ENCODE assay signal across 15 cellular contexts in the genomic region with DNA sequence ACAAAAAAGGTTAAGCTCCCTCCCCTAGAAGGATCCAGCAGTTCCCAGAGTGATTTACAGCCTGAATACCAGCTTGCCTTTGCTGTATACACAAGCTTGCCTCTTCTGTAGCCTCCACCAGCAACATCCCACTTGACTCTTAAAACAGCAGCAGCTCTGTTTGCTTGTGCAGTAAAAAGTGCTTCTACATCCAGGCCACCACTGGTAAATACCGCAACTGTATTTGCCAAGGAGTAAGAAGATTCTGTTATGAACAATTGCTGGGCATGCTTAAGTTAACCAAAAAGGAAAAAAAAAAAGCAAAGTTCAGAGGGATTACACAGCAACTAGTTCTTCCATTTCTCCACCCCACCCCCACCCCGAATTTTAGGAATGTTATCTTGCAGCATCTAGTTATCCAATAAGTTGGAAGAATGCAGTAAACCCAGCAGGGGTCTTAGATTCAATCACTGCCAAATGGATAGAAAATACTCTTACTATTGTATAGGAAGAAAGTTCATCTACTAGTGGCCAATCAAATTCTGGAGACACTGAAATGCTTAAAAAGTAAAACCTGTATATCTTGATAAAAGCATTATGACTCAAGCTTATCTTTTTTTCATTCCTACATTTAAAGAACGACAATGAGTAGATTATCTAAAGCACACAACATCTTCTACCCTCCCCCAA. TPM values are rescaled to one million over a fixed set of nuclear protein-coding genes. Genes with fewer than 3 reads are reported as not detected.
DNase-seq lines count a peak whose midpoint lies in the region; ATAC-seq and TF ChIP-seq lines count a peak whose summit lies in the region.
"Had no signal": no experiment of that assay in that cellular context is flagged by ENCODE, and none has a peak within 500 bp of the region (broad histone marks: within the 10 kb centered on the region; RNA-seq: fewer than 3 reads in every experiment).

No MANE protein-coding gene starts in this region.

- H3K9me3 Mint-ChIP-seq in Caco-2 (ENCODE audit: unreplicated experiment): no peaks in the 10 kb centered on the region
- no peaks in the 10 kb centered on the region for H3K9me3 Mint-ChIP-seq in natural killer cell treated with Interleukin-12 subunit alpha and Interleukin-12 subunit beta and Interleukin-15 and Interleukin-18, amount 100 ng/mL, for 72 hours
- H3K9me3 Mint-ChIP-seq: activated naive CD8-positive, alpha-beta T cell treated with anti-CD3 and anti-CD28 coated beads, Interleukin-2, amount 10 ng/mL, durations not matched to agents 7 days and 5 days had no signal

- H3K36me3 ChIP-seq in Caco-2 (ENCODE audit: control insufficient read depth, insufficient read depth, low read length) (no peaks in the 10 kb centered on the region), HUES48 (ENCODE audit: control insufficient read depth, insufficient read depth, low read length) (peaks cover 42% of the 10 kb centered on the region), suprapubic skin (no peaks in the 10 kb centered on the region)
- H3K36me3 ChIP-seq: colonic mucosa, WERI-Rb-1 had no signal

- peak overlapping the region; percentile 96 for H3K27ac Mint-ChIP-seq in Caco-2 (ENCODE audit: unreplicated experiment)
- no peak overlapping the region for H3K27ac Mint-ChIP-seq in natural killer cell treated with Interleukin-12 subunit alpha and Interleukin-12 subunit beta and Interleukin-15 and Interleukin-18, amount 100 ng/mL, for 72 hours
- H3K27ac Mint-ChIP-seq: activated naive CD8-positive, alpha-beta T cell treated with anti-CD3 and anti-CD28 coated beads, Interleukin-2, amount 10 ng/mL, durations not matched to agents 7 days and 5 days had no signal

- no peaks in the 10 kb centered on the region for H3K9me3 ChIP-seq in Caco-2
- no peaks in the 10 kb centered on the region for H3K9me3 ChIP-seq in HUES48 (ENCODE audit: control insufficient read depth, insufficient read depth, low read length)
- no peaks in the 10 kb centered on the region for H3K9me3 ChIP-seq in suprapubic skin
- H3K9me3 ChIP-seq: colonic mucosa had no signal

- no peak for TF ChIP-seq POLR2A in suprapubic skin (IDR thresholded peaks at IDR 0.05)

- H3K27ac ChIP-seq in HUES48 (ENCODE audit: low read depth, low read length) (peak overlapping the region; percentile 99), suprapubic skin (no peak overlapping the region)
- H3K27ac ChIP-seq: colonic mucosa, WERI-Rb-1 had no signal

- TF ChIP-seq EP300 in suprapubic skin (IDR thresholded peaks at IDR 0.05): no peak

- no peaks in the 10 kb centered on the region for H3K27me3 ChIP-seq in Caco-2 (replicated peaks; ENCODE audit: control insufficient read depth, insufficient read depth, low read length)
- H3K27me3 ChIP-seq in HUES48 (ENCODE audit: control insufficient read depth, insufficient read depth, low read length): no peaks in the 10 kb centered on the region
- peaks cover 46% of the 10 kb centered on the region for H3K27me3 ChIP-seq in suprapubic skin

- DNase-seq in Caco-2 (peak; percentile 82 to 88), astrocyte of the cerebellum (ENCODE audit: low read depth) (peak; percentile 8), left kidney (ENCODE audit: low read depth, low spot score) (peak; percentile 69), RKO (ENCODE audit: low spot score) (no peak), suprapubic skin (ENCODE audit: low spot score in 2 of 2) (no peak)
- no peak for DNase-seq in natural killer cell treated with Interleukin-12 subunit alpha and Interleukin-12 subunit beta and Interleukin-15 and Interleukin-18, amount 100 ng/mL, for 72 hours (ENCODE audit: low spot score)
- DNase-seq: activated naive CD8-positive, alpha-beta T cell treated with anti-CD3 and anti-CD28 coated beads, Interleukin-2, amount 10 ng/mL, durations not matched to agents 7 days and 5 days; colonic mucosa; EL; HCEC 1CT; NCI-H526 treated with DMSO at 0.1 percent for 48 hours; stimulated activated CD4-positive, alpha-beta T cell treated with anti-CD3 and anti-CD28 coated beads, Interleukin-2, amount 100 ng/mL, for 48 hours; WERI-Rb-1 had no signal

- H3K4me1 Mint-ChIP-seq in Caco-2 (ENCODE audit: low read depth, unreplicated experiment): peaks cover 63% of the 10 kb centered on the region
- peaks cover 5 to 22% of the 10 kb centered on the region in 2 donors for H3K4me1 Mint-ChIP-seq in natural killer cell treated with Interleukin-12 subunit alpha and Interleukin-12 subunit beta and Interleukin-15 and Interleukin-18, amount 100 ng/mL, for 72 hours (ENCODE audit: low read depth in 2 of 2)

- TSS peak; percentile 1 for BruUV-seq in Caco-2 (replicated peaks; lab: Mats Ljungman, UMichigan)

- H3K27me3 Mint-ChIP-seq in Caco-2 (ENCODE audit: insufficient read depth, unreplicated experiment): no peaks in the 10 kb centered on the region
- peaks cover 7 to 23% of the 10 kb centered on the region in 2 donors for H3K27me3 Mint-ChIP-seq in natural killer cell treated with Interleukin-12 subunit alpha and Interleukin-12 subunit beta and Interleukin-15 and Interleukin-18, amount 100 ng/mL, for 72 hours

- peak overlapping the region; percentile 98 for H3K4me3 Mint-ChIP-seq in Caco-2 (ENCODE audit: unreplicated experiment)
- no peak overlapping the region for H3K4me3 Mint-ChIP-seq in natural killer cell treated with Interleukin-12 subunit alpha and Interleukin-12 subunit beta and Interleukin-15 and Interleukin-18, amount 100 ng/mL, for 72 hours
- H3K4me3 Mint-ChIP-seq: activated naive CD8-positive, alpha-beta T cell treated with anti-CD3 and anti-CD28 coated beads, Interleukin-2, amount 10 ng/mL, durations not matched to agents 7 days and 5 days had no signal

- WGBS in suprapubic skin: 53% methylated on average over 3 of the region's 3 CpGs

- H3K4me1 ChIP-seq in Caco-2 (peaks cover 50% of the 10 kb centered on the region), HUES48 (ENCODE audit: control insufficient read depth, insufficient read depth, low read length) (peaks cover 49% of the 10 kb centered on the region), suprapubic skin (peaks cover 28% of the 10 kb centered on the region)

- peak overlapping the region; percentile 98; the same call in 1 of the 2 replicates for H3K9ac ChIP-seq in HUES48 (ENCODE audit: low read depth, low read length)

- H3K4me3 ChIP-seq in Caco-2 (ENCODE audit: low read depth, low read length) (no peak overlapping the region), HUES48 (ENCODE audit: low read depth, low read length) (peak overlapping the region; percentile 74), astrocyte of the cerebellum (ENCODE audit: low read depth, low read length) (no peak overlapping the region), suprapubic skin (no peak overlapping the region)
- H3K4me3 ChIP-seq: colonic mucosa had no signal

- in situ Hi-C loops in astrocyte of the cerebellum (cut with HindIII; ENCODE audit: low sequenced_read_pairs): no loop called here

- ATAC-seq in natural killer cell treated with Interleukin-12 subunit alpha and Interleukin-12 subunit beta and Interleukin-15 and Interleukin-18, amount 100 ng/mL, for 72 hours: no peak
- ATAC-seq in GM21447 (IDR thresholded peaks at IDR 0.05; ENCODE audit: unreplicated experiment): no peak

- CTCF ChIA-PET in Caco-2 (lab: Charles Lee): interaction anchor here (0.6 to 2.5 kb wide), 18 partner anchors 28 to 1818 kb away, joined by 3 to 31 read pairs (median 5); a partner anchor contains a TSS

- H3K36me3 Mint-ChIP-seq in Caco-2 (ENCODE audit: insufficient read depth, unreplicated experiment): peaks cover 58% of the 10 kb centered on the region
- no peaks in the 10 kb centered on the region for H3K36me3 Mint-ChIP-seq in natural killer cell treated with Interleukin-12 subunit alpha and Interleukin-12 subunit beta and Interleukin-15 and Interleukin-18, amount 100 ng/mL, for 72 hours
- H3K36me3 Mint-ChIP-seq: activated naive CD8-positive, alpha-beta T cell treated with anti-CD3 and anti-CD28 coated beads, Interleukin-2, amount 10 ng/mL, durations not matched to agents 7 days and 5 days had no signal

- intact Hi-C loops in Caco-2 (cut with micrococcal nuclease; ENCODE audit: unreplicated experiment): loop anchor here (1.0 kb wide), 2 partner anchors 30 to 96 kb away; no protein-coding TSS in a partner anchor

- POLR2A ChIA-PET in Caco-2 (lab: Charles Lee): interaction anchor here (0.5 to 1.4 kb wide), 7 partner anchors 23 to 1075 kb away, joined by 3 to 8 read pairs (median 3); no protein-coding TSS in a partner anchor

- TF ChIP-seq CTCF in Caco-2 (IDR thresholded peaks at IDR 0.05; ENCODE audit: insufficient read depth in 1 of 2, low read depth in 1 of 2, low read length in 1 of 2, severe bottlenecking in 1 of 2, unreplicated experiment in 1 of 2) (no peak), astrocyte of the cerebellum (IDR thresholded peaks at IDR 0.05; ENCODE audit: low read depth, low read length, missing control alignments) (no peak), suprapubic skin (IDR thresholded peaks at IDR 0.05) (no peak)

RNA-seq across cellular contexts. Expression of a gene that starts 4.8 kb away (rescaled TPM):
- total RNA-seq in Caco-2 (2022) (75.8 and 84.5 TPM in 2 replicates), suprapubic skin (under 1 TPM in 3 of 4 donors, not detected in 1; 0.08 to 0.89 (median 0.59) TPM)
- total RNA-seq in natural killer cell treated with Interleukin-12 subunit alpha and Interleukin-12 subunit beta and Interleukin-15 and Interleukin-18, amount 100 ng/mL, for 72 hours: 1 to 10 TPM in 1 of 2 donors, not detected in 1; 2.0 TPM

RNA-seq across cellular contexts. Expression of a gene that starts 29.3 kb away (rescaled TPM):
- total RNA-seq in Caco-2 (2022) (102 and 104 TPM in 2 replicates), suprapubic skin (10 to 100 TPM; 14.8 to 23.7 (median 18.7) TPM)
- 10 to 100 TPM in 1 of 2 donors, 1 to 10 TPM in 1; 1.4 to 18.9 TPM for total RNA-seq in natural killer cell treated with Interleukin-12 subunit alpha and Interleukin-12 subunit beta and Interleukin-15 and Interleukin-18, amount 100 ng/mL, for 72 hours

Comparison
In these comparisons a context has a peak if more than half of its experiments do, and no peak if none do; other contexts are left out.
1. DNase-seq: peak in Caco-2 (2 of 2), astrocyte of the cerebellum (single experiment) and left kidney (single experiment); none in RKO (single experiment), natural killer cell treated with Interleukin-12 subunit alpha and Interleukin-12 subunit beta and Interleukin-15 and Interleukin-18, amount 100 ng/mL, for 72 hours (single experiment) and suprapubic skin (0 of 2).
2. RNA of a gene that starts 4.8 kb away (total RNA-seq): 75.8 to 84.5 TPM in Caco-2; 2.0 TPM in natural killer cell treated with Interleukin-12 subunit alpha and Interleukin-12 subunit beta and Interleukin-15 and Interleukin-18, amount 100 ng/mL, for 72 hours and 0.08 to 0.89 TPM in suprapubic skin; every median in the first group is over 10 times any median in the second.